7 cellular contexts compared by ENCODE assay signal in the genomic region with DNA sequence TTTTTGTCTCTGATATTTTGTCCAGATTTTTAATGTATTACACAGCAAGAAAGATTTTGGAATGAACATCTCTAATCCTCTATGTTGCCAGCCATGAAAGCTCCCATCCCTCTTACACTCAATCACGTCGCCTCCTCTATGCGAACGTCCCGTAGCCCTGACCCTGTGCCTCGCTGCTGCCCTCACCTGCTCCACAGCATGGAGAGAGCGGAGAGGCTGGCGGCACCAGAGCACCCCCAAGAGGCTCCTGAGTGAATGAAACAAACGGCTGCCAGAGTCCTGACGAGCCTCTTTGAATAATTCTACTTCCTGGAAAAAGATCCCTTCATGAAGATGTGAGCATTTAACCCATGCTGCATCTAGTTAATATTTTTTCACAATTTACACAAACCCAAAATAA.
DNase-seq lines count a peak whose midpoint lies in the region; ATAC-seq, FAIRE-seq and TF ChIP-seq lines count a peak whose summit lies in the region.
"Not testable (repeated sequence)": the region's sequence is repeated elsewhere in the genome, so short reads cannot be mapped to it uniquely, and the experiment has no call there.

No MANE protein-coding gene starts in this region.

- not testable (repeated sequence) for H3K27me3 Mint-ChIP-seq in activated CD4-positive, alpha-beta T cell treated with anti-CD3 and anti-CD28 coated beads for 36 hours

- H3K4me3 ChIP-seq in A549; PC-3 (ENCODE audit: low read length); GM12878; pancreas: not testable (repeated sequence)

- not testable (repeated sequence) for H3K9me2 ChIP-seq in PC-3 (replicated peaks; ENCODE audit: low read length)

- not testable (repeated sequence) for TF ChIP-seq POLR2A in A549 (IDR thresholded peaks at IDR 0.05; ENCODE audit: low read length); GM12878 (IDR thresholded peaks at IDR 0.05; ENCODE audit: low read depth, low read length)

- intact Hi-C loops in PC-3 (cut with micrococcal nuclease); GM12878 (cut with micrococcal nuclease; ENCODE audit: unreplicated experiment); Right ventricle myocardium superior (cut with DNase I); left colon (cut with DNase I, micrococcal nuclease); pancreas (cut with DNase I): not testable (repeated sequence)
- intact Hi-C loops in activated CD4-positive, alpha-beta T cell treated with anti-CD3 and anti-CD28 coated beads for 36 hours (cut with DNase I, micrococcal nuclease), result loop anchor here in 1 of 2 experiments (5.0 kb wide), 1 partner anchor 33 kb away; no protein-coding TSS in a partner anchor

- in situ Hi-C loops in GM12878 (cut with MboI), result not testable (repeated sequence)

- not testable (repeated sequence) for H3K4me3 Mint-ChIP-seq in activated CD4-positive, alpha-beta T cell treated with anti-CD3 and anti-CD28 coated beads for 36 hours

- not testable (repeated sequence) for FAIRE-seq in A549 (lab: Jason Lieb, UNC); GM12878 (lab: Jason Lieb, UNC); pancreas (lab: Jason Lieb, UNC)

- SMC1A ChIA-PET in GM12878 (lab: Charles Lee; ENCODE audit: uncharacterized antibody, unreplicated experiment), result not testable (repeated sequence)

- H3K9me3 ChIP-seq in A549; PC-3 (ENCODE audit: low read length); GM12878 (replicated peaks; ENCODE audit: control insufficient read depth, insufficient read depth, low read length); pancreas: not testable (repeated sequence)

- POLR2A ChIA-PET in A549 (lab: Yijun Ruan, JAX); PC-3 (lab: Charles Lee; ENCODE audit: unreplicated experiment); activated CD4-positive, alpha-beta T cell treated with anti-CD3 and anti-CD28 coated beads for 36 hours (lab: Charles Lee); GM12878 (lab: Charles Lee): not testable (repeated sequence)

- not testable (repeated sequence) for H3K79me2 ChIP-seq in PC-3 (ENCODE audit: low read length); GM12878 (ENCODE audit: control insufficient read depth, insufficient read depth, low read length)

- not testable (repeated sequence) for H3K9ac ChIP-seq in PC-3 (ENCODE audit: low read length); GM12878 (ENCODE audit: control insufficient read depth, insufficient read depth, low read length)

- H2AFZ ChIP-seq in PC-3 (ENCODE audit: low read length); GM12878 (ENCODE audit: control insufficient read depth, low read depth, low read length): not testable (repeated sequence)

- not testable (repeated sequence) for H3K36me3 ChIP-seq in PC-3 (ENCODE audit: low read depth, low read length); GM12878 (ENCODE audit: control insufficient read depth in 2 of 2, insufficient read depth in 2 of 2, low read length in 1 of 2); pancreas

- not testable (repeated sequence) for H3F3A ChIP-seq in PC-3 (ENCODE audit: low read length, unreplicated experiment)

- RAD21 ChIA-PET in GM12878 (lab: Charles Lee; ENCODE audit: unreplicated experiment), result not testable (repeated sequence)

- not testable (repeated sequence) for TF ChIP-seq EP300 in A549 (IDR thresholded peaks at IDR 0.05); GM12878 (IDR thresholded peaks at IDR 0.05; ENCODE audit: borderline replicate concordance in 1 of 2, control insufficient read depth in 1 of 2, low read depth in 2 of 2, low read length in 2 of 2)

- not testable (repeated sequence) for H3K4me1 Mint-ChIP-seq in activated CD4-positive, alpha-beta T cell treated with anti-CD3 and anti-CD28 coated beads for 36 hours

- not testable (repeated sequence) for H3K27me3 ChIP-seq in PC-3 (ENCODE audit: low read length); GM12878 (replicated peaks in 1 of 2; ENCODE audit: control insufficient read depth in 2 of 2, insufficient read depth in 2 of 2, low read length in 1 of 2); pancreas

- not testable (repeated sequence) for H3K27ac ChIP-seq in A549; PC-3 (ENCODE audit: low read length); GM12878 (ENCODE audit: control insufficient read depth, insufficient read depth); pancreas

- BruUV-seq in PC-3 (replicated peaks; lab: Mats Ljungman, UMichigan), result not testable (repeated sequence)
- BruUV-seq in GM12878 (replicated peaks; lab: Mats Ljungman, UMichigan), result TSS peak; percentile 47

- not testable (repeated sequence) for TF ChIP-seq CTCF in A549 (IDR thresholded peaks at IDR 0.05); PC-3 (conservative IDR thresholded peaks at IDR 0.05; ENCODE audit: low read depth, low read length); GM12878 (IDR thresholded peaks at IDR 0.05 in 2 of 3, conservative IDR thresholded peaks at IDR 0.05 in 1 of 3; ENCODE audit: control insufficient read depth in 2 of 3, extremely low read depth in 1 of 3, insufficient read depth in 1 of 3, low read depth in 3 of 3, low read length in 3 of 3); pancreas (IDR thresholded peaks at IDR 0.05)

- H3K36me3 Mint-ChIP-seq in activated CD4-positive, alpha-beta T cell treated with anti-CD3 and anti-CD28 coated beads for 36 hours (ENCODE audit: low read depth), result peaks cover 16% of the 10 kb centered on the region

- H3K4me2 ChIP-seq in A549; PC-3 (ENCODE audit: low read length); GM12878 (ENCODE audit: control insufficient read depth, insufficient read depth): not testable (repeated sequence)

- not testable (repeated sequence) for H3K27ac Mint-ChIP-seq in activated CD4-positive, alpha-beta T cell treated with anti-CD3 and anti-CD28 coated beads for 36 hours

- H3K9me3 Mint-ChIP-seq in activated CD4-positive, alpha-beta T cell treated with anti-CD3 and anti-CD28 coated beads for 36 hours (ENCODE audit: low read depth), result not testable (repeated sequence)

- 65% methylated on average over 2 of the region's 10 CpGs for WGBS in A549 (ENCODE audit: missing lambda C conversion rate)
- whole genome bisulfite sequencing in GM12878 (ENCODE audit: insufficient coverage, insufficient replicate concordance, low lambda C conversion rate, missing lambda C conversion rate), result no CpG with 5 or more reads among the region's 10 CpGs
- WGBS in pancreas, 2 donors, result 33 to 80% methylated on average over 1 of the region's 10 CpGs

- not testable (repeated sequence) for H4K20me1 ChIP-seq in PC-3 (ENCODE audit: low read length); GM12878 (ENCODE audit: control insufficient read depth, insufficient read depth)

- CTCF ChIA-PET in A549 (lab: Yijun Ruan, JAX); PC-3 (lab: Charles Lee); activated CD4-positive, alpha-beta T cell treated with anti-CD3 and anti-CD28 coated beads for 36 hours (lab: Charles Lee); GM12878 (lab: Yijun Ruan, JAX): not testable (repeated sequence)

- ATAC-seq in A549 (peak; percentile 51 to 88; a peak in 5 of 6 replicates), PC-3 (peak; percentile 69; the same call in 1 of the 2 replicates), Right ventricle myocardium superior (ENCODE audit: poor library complexity) (peak; percentile 40), left colon (peak; percentile 26), pancreas (peak in 3 of 4 donors; percentile 55 to 76 (median 65))
- peak; percentile 76 for ATAC-seq in activated CD4-positive, alpha-beta T cell treated with anti-CD3 and anti-CD28 coated beads for 36 hours
- not testable (repeated sequence) for ATAC-seq in GM12878

- DNase-seq in A549 (ENCODE audit: low read depth in 1 of 2, low spot score in 1 of 2); PC-3; activated CD4-positive, alpha-beta T cell treated with anti-CD3 and anti-CD28 coated beads for 36 hours; GM12878 (ENCODE audit: low read depth, low spot score); Right ventricle myocardium superior; left colon; pancreas: not testable (repeated sequence)

- TF ChIP-seq RAD21 in A549 (conservative IDR thresholded peaks at IDR 0.05 in 1 of 2, IDR thresholded peaks at IDR 0.05 in 1 of 2); GM12878 (IDR thresholded peaks at IDR 0.05; ENCODE audit: insufficient read depth, low read depth, low read length): not testable (repeated sequence)

- not testable (repeated sequence) for H3K4me1 ChIP-seq in A549; PC-3 (ENCODE audit: insufficient read depth, low read length); GM12878 (ENCODE audit: control insufficient read depth, insufficient read depth, low read length); pancreas
